In the genomic region with DNA sequence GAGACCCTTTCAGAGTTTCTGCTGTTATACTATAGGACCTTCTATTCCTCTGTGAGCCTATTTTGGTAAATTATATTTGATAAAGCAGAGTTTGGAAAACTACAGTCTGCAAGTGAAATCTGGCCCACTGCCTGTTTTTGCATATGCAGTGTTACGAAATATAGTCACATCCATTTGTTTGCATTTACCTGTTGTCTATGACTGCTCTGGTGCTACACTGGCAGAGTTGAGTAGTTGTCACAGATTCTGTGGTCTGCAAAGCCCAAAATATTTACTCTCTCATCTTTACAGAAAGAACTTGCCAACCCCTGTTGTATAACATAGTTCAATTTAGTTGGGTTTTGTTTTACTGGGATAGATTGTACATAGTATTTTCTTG, we compare ENCODE assay signal across 21 cellular contexts. TPM values are rescaled to one million over a fixed set of nuclear protein-coding genes. Genes with fewer than 3 reads are reported as not detected.
DNase-seq lines count a peak whose midpoint lies in the region; ATAC-seq and TF ChIP-seq lines count a peak whose summit lies in the region.
"Had no signal": no experiment of that assay in that cellular context is flagged by ENCODE, and none has a peak within 500 bp of the region (broad histone marks: within the 10 kb centered on the region; RNA-seq: fewer than 3 reads in every experiment).

No MANE protein-coding gene starts in this region.

- no peaks in the 10 kb centered on the region for H3K9me3 Mint-ChIP-seq in activated T-helper 17 cell treated with anti-CD3 and anti-CD28 coated beads, Interleukin-2, amount 50 U/mL, for 72 hours
- H3K9me3 Mint-ChIP-seq: activated naive CD4-positive, alpha-beta T cell treated with anti-CD3 and anti-CD28 coated beads, Interleukin-2, amount 50 U/mL, for 72 hours; central memory CD8-positive, alpha-beta T cell; neural crest cell; stimulated activated naive CD8-positive, alpha-beta T cell treated with anti-CD3 and anti-CD28 coated beads, Interleukin-15, Interleukin-2, amounts not matched to agents 100 ng/mL and 50 ng/mL, for 24 hours had no signal

- H3K4me1 Mint-ChIP-seq in activated T-helper 17 cell treated with anti-CD3 and anti-CD28 coated beads, Interleukin-2, amount 50 U/mL, for 72 hours: peaks cover 38% of the 10 kb centered on the region

- peak overlapping the region; percentile 35 for H3K27ac ChIP-seq in cardiac muscle cell
- H3K27ac ChIP-seq in heart right ventricle: peak overlapping the region in 1 of 10 donors; percentile 28
- H3K27ac ChIP-seq in sigmoid colon: peak overlapping the region in 3 of 4 donors; percentile 18 to 47 (median 25)
- H3K27ac ChIP-seq: lower lobe of right lung, thyroid gland had no signal

- TF ChIP-seq EP300 in sigmoid colon (IDR thresholded peaks at IDR 0.05): no peak

- H3K36me3 ChIP-seq in cardiac muscle cell (peaks cover 13% of the 10 kb centered on the region), heart right ventricle (peaks cover 0 to 49% (median 4%) of the 10 kb centered on the region in 9 donors), sigmoid colon (peaks cover 0 to 6% (median 0%) of the 10 kb centered on the region in 4 donors)

- H3K27me3 ChIP-seq in cardiac muscle cell: no peaks in the 10 kb centered on the region
- H3K27me3 ChIP-seq in heart right ventricle: no peaks in the 10 kb centered on the region
- H3K27me3 ChIP-seq in sigmoid colon: no peaks in the 10 kb centered on the region
- H3K27me3 ChIP-seq: MG63, thyroid gland had no signal

- H3K27me3 Mint-ChIP-seq in activated T-helper 17 cell treated with anti-CD3 and anti-CD28 coated beads, Interleukin-2, amount 50 U/mL, for 72 hours: no peaks in the 10 kb centered on the region
- H3K27me3 Mint-ChIP-seq: central memory CD8-positive, alpha-beta T cell; stimulated activated naive CD8-positive, alpha-beta T cell treated with anti-CD3 and anti-CD28 coated beads, Interleukin-15, Interleukin-2, amounts not matched to agents 100 ng/mL and 50 ng/mL, for 24 hours had no signal

- peaks cover 57% of the 10 kb centered on the region for H3K36me3 Mint-ChIP-seq in activated T-helper 17 cell treated with anti-CD3 and anti-CD28 coated beads, Interleukin-2, amount 50 U/mL, for 72 hours (ENCODE audit: low read depth)
- H3K36me3 Mint-ChIP-seq: activated naive CD4-positive, alpha-beta T cell treated with anti-CD3 and anti-CD28 coated beads, Interleukin-2, amount 50 U/mL, for 72 hours had no signal

- peak in 1 of 2 donors; percentile 31 for DNase-seq in cardiac muscle cell (ENCODE audit: low read depth in 1 of 2, low spot score in 1 of 2)
- no peak for DNase-seq in heart right ventricle
- DNase-seq in fibroblast of villous mesenchyme (ENCODE audit: low read depth): peak; percentile 37
- DNase-seq in sigmoid colon: no peak
- no peak for DNase-seq in LoVo (ENCODE audit: low spot score)
- no peak for DNase-seq in SHP77 (lab: John Stamatoyannopoulos, UW)
- DNase-seq: C1 segment of cervical spinal cord; lower lobe of right lung; MG63; NCI-H1417; NCI-H2081; NCI-H345; posterior cingulate gyrus; stimulated activated CD4-positive, alpha-beta T cell treated with anti-CD3 and anti-CD28 coated beads, Interleukin-15, amount 100 ng/mL, for 24 hours; thyroid gland had no signal

- TF ChIP-seq POLR2A in sigmoid colon (IDR thresholded peaks at IDR 0.05): no peak

- no peak overlapping the region for H3K4me3 Mint-ChIP-seq in activated T-helper 17 cell treated with anti-CD3 and anti-CD28 coated beads, Interleukin-2, amount 50 U/mL, for 72 hours
- H3K4me3 Mint-ChIP-seq: central memory CD8-positive, alpha-beta T cell; neural crest cell; stimulated activated naive CD8-positive, alpha-beta T cell treated with anti-CD3 and anti-CD28 coated beads, Interleukin-15, Interleukin-2, amounts not matched to agents 100 ng/mL and 50 ng/mL, for 24 hours had no signal

- no peak for TF ChIP-seq CTCF in cardiac muscle cell (IDR thresholded peaks at IDR 0.05; ENCODE audit: low read depth, low read length)
- TF ChIP-seq CTCF in heart right ventricle (IDR thresholded peaks at IDR 0.05): no peak
- no peak for TF ChIP-seq CTCF in fibroblast of villous mesenchyme (IDR thresholded peaks at IDR 0.05; ENCODE audit: insufficient read depth, low read depth, low read length)
- no peak for TF ChIP-seq CTCF in sigmoid colon (IDR thresholded peaks at IDR 0.05)

- H3K27ac Mint-ChIP-seq in activated T-helper 17 cell treated with anti-CD3 and anti-CD28 coated beads, Interleukin-2, amount 50 U/mL, for 72 hours: peak overlapping the region; percentile 43
- H3K27ac Mint-ChIP-seq: stimulated activated naive CD8-positive, alpha-beta T cell treated with anti-CD3 and anti-CD28 coated beads, Interleukin-15, Interleukin-2, amounts not matched to agents 100 ng/mL and 50 ng/mL, for 24 hours had no signal

- H3K9me3 ChIP-seq in cardiac muscle cell (ENCODE audit: low read depth) (no peaks in the 10 kb centered on the region), heart right ventricle (peaks cover 0 to 5% (median 0%) of the 10 kb centered on the region in 11 donors), sigmoid colon (no peaks in the 10 kb centered on the region)
- H3K9me3 ChIP-seq: lower lobe of right lung, MG63, thyroid gland had no signal

- 65 to 71% methylated on average over 1 of the region's 1 CpG for WGBS in heart right ventricle, 2 donors
- 87 to 91% methylated on average over 1 of the region's 1 CpG for WGBS in sigmoid colon, 2 donors

- H3K4me3 ChIP-seq in cardiac muscle cell (no peak overlapping the region), heart right ventricle (no peak overlapping the region), fibroblast of villous mesenchyme (ENCODE audit: low read depth, low read length) (no peak overlapping the region), sigmoid colon (no peak overlapping the region)
- H3K4me3 ChIP-seq: lower lobe of right lung, MG63, thyroid gland had no signal

- ATAC-seq in heart right ventricle (no peak), GM21619 (IDR thresholded peaks at IDR 0.05; ENCODE audit: unreplicated experiment) (no peak)
- ATAC-seq in activated T-helper 17 cell treated with anti-CD3 and anti-CD28 coated beads, Interleukin-2, amount 50 U/mL, for 72 hours (replicated peaks): no peak
- ATAC-seq: lower lobe of right lung had no signal

- intact Hi-C loops in heart right ventricle (cut with DNase I) (no loop called here), sigmoid colon (cut with DNase I) (loop anchor here (2.0 kb wide), 1 partner anchor 15 kb away; no protein-coding TSS in a partner anchor)

- no peaks in the 10 kb centered on the region for H3K4me1 ChIP-seq in cardiac muscle cell (ENCODE audit: low read depth)
- H3K4me1 ChIP-seq in heart right ventricle: peaks cover 4 to 61% (median 29%) of the 10 kb centered on the region in 9 donors
- peaks cover 0 to 80% (median 53%) of the 10 kb centered on the region in 4 donors for H3K4me1 ChIP-seq in sigmoid colon

RNA-seq across cellular contexts. Expression of gene TNRC6A, which starts 42.3 kb away (rescaled TPM):
- 20.2 and 33.1 TPM in 2 replicates for total RNA-seq in cardiac muscle cell
- 24.5 and 33.7 TPM in 2 replicates for polyA plus RNA-seq in cardiac muscle cell
- 10 to 100 TPM; 31.6 to 51.4 (median 37.3) TPM for total RNA-seq in heart right ventricle
- 10 to 100 TPM in 1 of 2 donors, 1 to 10 TPM in 1; 8.3 to 35.1 TPM for polyA plus RNA-seq in heart right ventricle
- 10 to 100 TPM; 40.5 to 47.8 TPM for total RNA-seq in activated T-helper 17 cell treated with anti-CD3 and anti-CD28 coated beads, Interleukin-2, amount 50 U/mL, for 72 hours
- 48.0 and 66.9 TPM in 2 replicates for total RNA-seq in fibroblast of villous mesenchyme
- total RNA-seq in sigmoid colon: 100 to 1,000 TPM in 1 of 4 donors, 10 to 100 TPM in 3; 42.8 to 129 (median 64.9) TPM
- polyA plus RNA-seq in sigmoid colon: 10 to 100 TPM in 1 of 3 donors, 1 to 10 TPM in 2; 4.6 to 18.9 (median 5.4) TPM
